ENCODE assay signal across 8 cellular contexts in genomic region chr7:98733036-98733435, GRCh38.
DNase-seq lines count a peak whose midpoint lies in the region; ATAC-seq, FAIRE-seq and TF ChIP-seq lines count a peak whose summit lies in the region.

No MANE protein-coding gene starts in this region.

- H3K27ac ChIP-seq in AG04450 (ENCODE audit: low read depth, low read length) (no peak overlapping the region), iPS DF 6.9 (ENCODE audit: low read length) (no peak overlapping the region)

- no peak overlapping the region for H3K4me3 Mint-ChIP-seq in activated CD8-positive, alpha-beta T cell treated with anti-CD3 and anti-CD28 coated beads, Interleukin-2, amount 10 ng/mL, durations not matched to agents 7 days and 5 days

- H3K4me1 Mint-ChIP-seq in activated CD8-positive, alpha-beta T cell treated with anti-CD3 and anti-CD28 coated beads, Interleukin-2, amount 10 ng/mL, durations not matched to agents 7 days and 5 days (ENCODE audit: low read depth) = no peaks in the 10 kb centered on the region

- TF ChIP-seq CTCF in AG04450 (IDR thresholded peaks at IDR 0.05; ENCODE audit: low read depth, low read length) (peak; percentile 41), GM12873 (IDR thresholded peaks at IDR 0.05; ENCODE audit: insufficient read depth, low read depth, low read length, missing control alignments) (peak; percentile 90)

- H3K36me3 Mint-ChIP-seq in activated CD8-positive, alpha-beta T cell treated with anti-CD3 and anti-CD28 coated beads, Interleukin-2, amount 10 ng/mL, durations not matched to agents 7 days and 5 days (ENCODE audit: low read depth) = no peaks in the 10 kb centered on the region

- WGBS in iPS DF 6.9 (ENCODE audit: insufficient coverage, insufficient read length) = no CpG with 5 or more reads among the region's 2 CpGs

- H3K4me3 ChIP-seq in AG04450 (ENCODE audit: low read depth, low read length) = no peak overlapping the region
- no peak overlapping the region for H3K4me3 ChIP-seq in iPS DF 6.9 (ENCODE audit: low read length)

- H3K27ac Mint-ChIP-seq in activated CD8-positive, alpha-beta T cell treated with anti-CD3 and anti-CD28 coated beads, Interleukin-2, amount 10 ng/mL, durations not matched to agents 7 days and 5 days = no peak overlapping the region

- no peaks in the 10 kb centered on the region for H3K27me3 Mint-ChIP-seq in activated CD8-positive, alpha-beta T cell treated with anti-CD3 and anti-CD28 coated beads, Interleukin-2, amount 10 ng/mL, durations not matched to agents 7 days and 5 days (ENCODE audit: low read depth)

- no peaks in the 10 kb centered on the region for H3K27me3 ChIP-seq in AG04450 (ENCODE audit: control insufficient read depth, insufficient read depth, low read length)
- H3K27me3 ChIP-seq in iPS DF 6.9 (ENCODE audit: control insufficient read depth, insufficient read depth, low read length) = no peaks in the 10 kb centered on the region

- H3K9me3 ChIP-seq in AG04450 (ENCODE audit: control insufficient read depth, insufficient read depth, low read length) (peaks cover 13% of the 10 kb centered on the region), iPS DF 6.9 (ENCODE audit: control insufficient read depth, insufficient read depth, low read length) (no peaks in the 10 kb centered on the region)

- peaks cover 2% of the 10 kb centered on the region; the same call in 1 of the 2 replicates for H3K4me1 ChIP-seq in iPS DF 6.9 (ENCODE audit: control insufficient read depth, insufficient read depth, low read length)

- intact Hi-C loops in Right ventricle myocardium superior (cut with DNase I) = no loop called here

- H3K36me3 ChIP-seq in iPS DF 6.9 (ENCODE audit: control insufficient read depth, insufficient read depth, low read length) = no peaks in the 10 kb centered on the region

- POLR2A ChIA-PET in AG04450 (lab: Yijun Ruan, JAX) = no interaction called here
- POLR2A ChIA-PET in activated CD8-positive, alpha-beta T cell treated with anti-CD3 and anti-CD28 coated beads, Interleukin-2, amount 10 ng/mL, durations not matched to agents 7 days and 5 days (lab: Charles Lee) = no interaction called here

- peak; percentile 50 for FAIRE-seq in urothelium cell line (lab: Jason Lieb, UNC)

- DNase-seq in AG04450 (ENCODE audit: low read depth, low spot score) (no peak), NCI-H1092 (lab: John Stamatoyannopoulos, UW) (peak; percentile 19), iPS DF 6.9 (ENCODE audit: low read depth, low spot score) (peak; percentile 88), urothelium cell line (ENCODE audit: low spot score) (peak; percentile 79), T-helper 9 cell (no peak), Right ventricle myocardium superior (no peak)
- peak; percentile 65 for DNase-seq in activated CD8-positive, alpha-beta T cell treated with anti-CD3 and anti-CD28 coated beads, Interleukin-2, amount 10 ng/mL, durations not matched to agents 7 days and 5 days

- ATAC-seq in activated CD8-positive, alpha-beta T cell treated with anti-CD3 and anti-CD28 coated beads, Interleukin-2, amount 10 ng/mL, durations not matched to agents 7 days and 5 days = peak; percentile 58
- ATAC-seq in Right ventricle myocardium superior (ENCODE audit: poor library complexity) = no peak

- H3K9me3 Mint-ChIP-seq in activated CD8-positive, alpha-beta T cell treated with anti-CD3 and anti-CD28 coated beads, Interleukin-2, amount 10 ng/mL, durations not matched to agents 7 days and 5 days (ENCODE audit: insufficient read depth) = no peaks in the 10 kb centered on the region

- CTCF ChIA-PET in AG04450 (lab: Charles Lee) = interaction anchor here (0.8 kb wide), 1 partner anchor 38 kb away, joined by 3 read pairs; no protein-coding TSS in a partner anchor
- CTCF ChIA-PET in activated CD8-positive, alpha-beta T cell treated with anti-CD3 and anti-CD28 coated beads, Interleukin-2, amount 10 ng/mL, durations not matched to agents 7 days and 5 days (lab: Charles Lee) = interaction anchor here (2.2 kb wide), 1 partner anchor 13 kb away, joined by 7 read pairs; no protein-coding TSS in a partner anchor

Comparison
In these comparisons a context has a peak if more than half of its experiments do, and no peak if none do; other contexts are left out.
1. DNase-seq: peak in NCI-H1092 (single experiment), activated CD8-positive, alpha-beta T cell treated with anti-CD3 and anti-CD28 coated beads, Interleukin-2, amount 10 ng/mL, durations not matched to agents 7 days and 5 days (single experiment), iPS DF 6.9 (single experiment) and urothelium cell line (single experiment); none in AG04450 (single experiment), T-helper 9 cell (single experiment) and Right ventricle myocardium superior (single experiment).